Comparison of ENCODE assay signal across 8 cellular contexts in the genomic region with DNA sequence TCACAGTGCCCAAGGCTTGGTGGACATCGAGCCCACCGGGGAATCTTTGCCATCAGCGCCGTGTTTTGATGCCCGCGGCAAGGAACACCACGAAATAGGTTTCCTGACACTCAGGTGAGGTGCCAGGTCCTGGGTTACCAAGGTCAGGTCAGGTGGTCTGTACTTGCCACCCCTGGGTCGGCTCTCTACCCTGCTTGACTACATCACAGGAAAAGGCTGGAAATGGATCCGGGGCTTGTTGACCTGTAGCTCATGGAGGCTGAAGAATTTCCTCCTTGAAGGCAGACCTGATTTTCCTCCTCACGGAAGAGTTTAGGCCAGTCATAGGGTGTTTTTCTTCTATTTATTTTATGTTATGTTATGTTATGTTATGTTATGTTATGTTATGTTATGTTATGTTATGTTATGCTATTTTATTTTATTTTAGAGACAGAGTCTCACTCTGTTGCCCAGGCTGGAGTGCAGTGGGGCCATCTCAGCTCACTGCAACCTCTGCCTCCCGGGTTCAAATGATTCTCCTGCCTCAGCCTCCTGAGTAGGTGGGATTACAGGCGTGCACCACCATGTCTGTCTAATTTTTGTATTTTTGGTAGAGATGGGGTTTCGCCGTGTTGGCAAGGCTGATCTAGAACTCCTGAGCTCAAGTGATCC. TPM values are rescaled to one million over a fixed set of nuclear protein-coding genes. Genes with fewer than 3 reads are reported as not detected.
DNase-seq lines count a peak whose midpoint lies in the region; ATAC-seq and TF ChIP-seq lines count a peak whose summit lies in the region.
"Not testable (repeated sequence)": the region's sequence is repeated elsewhere in the genome, so short reads cannot be mapped to it uniquely, and the experiment has no call there.

No MANE protein-coding gene starts in this region.

- WGBS in GM23248 (ENCODE audit: low coverage in 1 of 2, low lambda C conversion rate in 2 of 2, missing lambda C conversion rate in 2 of 2), 2 experiments = 49 to 52% methylated on average over 14 of the region's 14 CpGs
- WGBS in mammary epithelial cell (ENCODE audit: low coverage, missing lambda C conversion rate) = 27% methylated on average over 14 of the region's 14 CpGs
- 40 to 41% (median 40%) methylated on average over 14 of the region's 14 CpGs for WGBS in psoas muscle, 3 donors

- not testable (repeated sequence) for TF ChIP-seq CTCF in activated B cell treated with CpG ODN at 0.5 μM for 24 hours (IDR thresholded peaks at IDR 0.05); mammary epithelial cell (conservative IDR thresholded peaks at IDR 0.05 in 1 of 2, IDR thresholded peaks at IDR 0.05 in 1 of 2; ENCODE audit: extremely low read depth in 1 of 2, insufficient read depth in 1 of 2, low read depth in 1 of 2, low read length in 2 of 2); foreskin fibroblast (IDR thresholded peaks at IDR 0.05; ENCODE audit: low read depth, low read length); lower lobe of right lung (IDR thresholded peaks at IDR 0.05); psoas muscle (IDR thresholded peaks at IDR 0.05); vagina (IDR thresholded peaks at IDR 0.05)

- peaks cover 24% of the 10 kb centered on the region for H3K4me1 Mint-ChIP-seq in activated B cell treated with CpG ODN at 0.5 μM for 24 hours

- peaks cover 12% of the 10 kb centered on the region for H3K27me3 Mint-ChIP-seq in activated B cell treated with CpG ODN at 0.5 μM for 24 hours

- not testable (repeated sequence) for H3K36me3 Mint-ChIP-seq in activated B cell treated with CpG ODN at 0.5 μM for 24 hours (ENCODE audit: low read depth)

- DNase-seq in GM23248 (peak; percentile 27), NCI-H69 (lab: John Stamatoyannopoulos, UW) (peak; percentile 58), foreskin fibroblast (peak in 1 of 2 donors; percentile 34)
- DNase-seq in activated B cell treated with CpG ODN at 0.5 μM for 24 hours; mammary epithelial cell; lower lobe of right lung; psoas muscle; vagina (ENCODE audit: extremely low spot score in 2 of 2): not testable (repeated sequence)

- intact Hi-C loops in activated B cell treated with CpG ODN at 0.5 μM for 24 hours (cut with micrococcal nuclease) = loop anchor here (1.0 kb wide), 1 partner anchor 30 kb away; a partner anchor contains a TSS
- intact Hi-C loops in mammary epithelial cell (cut with micrococcal nuclease); lower lobe of right lung (cut with DNase I); psoas muscle (cut with DNase I); vagina (cut with DNase I): not testable (repeated sequence)

- H3K36me3 ChIP-seq in GM23248 (ENCODE audit: low read depth); mammary epithelial cell (ENCODE audit: insufficient read depth, low read length); lower lobe of right lung; psoas muscle (ENCODE audit: insufficient read depth in 1 of 2, low read depth in 1 of 2); vagina: not testable (repeated sequence)

- peak overlapping the region; percentile 44 for H3K27ac ChIP-seq in GM23248
- H3K27ac ChIP-seq in mammary epithelial cell (ENCODE audit: insufficient read depth, low read depth, low read length) = not testable (repeated sequence)
- peak overlapping the region; percentile 88 for H3K27ac ChIP-seq in lower lobe of right lung
- peak overlapping the region; percentile 71 for H3K27ac ChIP-seq in psoas muscle
- peak overlapping the region; percentile 84 for H3K27ac ChIP-seq in vagina

- BruUV-seq in mammary epithelial cell (replicated peaks; lab: Mats Ljungman, UMichigan) = TSS peak; percentile 49

- peak overlapping the region; percentile 82 for H3K4me3 Mint-ChIP-seq in activated B cell treated with CpG ODN at 0.5 μM for 24 hours

- in situ Hi-C loops in GM23248 (cut with MboI) = not testable (repeated sequence)
- in situ Hi-C loops in mammary epithelial cell (cut with MboI; ENCODE audit: low sequenced_read_pairs in 2 of 2) = loop anchor here in 1 of 2 donors (5.0 kb wide), 1 partner anchor 50 kb away; no protein-coding TSS in a partner anchor

- not testable (repeated sequence) for H3K9me2 ChIP-seq in GM23248 (ENCODE audit: insufficient read depth)

- H3K4me1 ChIP-seq in GM23248 (ENCODE audit: insufficient read depth); psoas muscle: not testable (repeated sequence)
- peaks cover 18% of the 10 kb centered on the region for H3K4me1 ChIP-seq in mammary epithelial cell (ENCODE audit: insufficient read depth, low read length)
- H3K4me1 ChIP-seq in lower lobe of right lung = peaks cover 17% of the 10 kb centered on the region
- H3K4me1 ChIP-seq in vagina = peaks cover 16% of the 10 kb centered on the region

- TF ChIP-seq POLR2A in vagina (IDR thresholded peaks at IDR 0.05) = not testable (repeated sequence)

- peak overlapping the region; percentile 82 for H3K4me2 ChIP-seq in GM23248 (ENCODE audit: unreplicated experiment)
- peak overlapping the region; percentile 97 for H3K4me2 ChIP-seq in mammary epithelial cell (ENCODE audit: insufficient read depth, low read depth, low read length)

- H3F3A ChIP-seq in GM23248 (ENCODE audit: insufficient read depth) = peaks cover 17% of the 10 kb centered on the region

- H3K9ac ChIP-seq in GM23248 (peak overlapping the region; percentile 83), mammary epithelial cell (ENCODE audit: insufficient read depth, low read length) (peak overlapping the region; percentile 7)

- not testable (repeated sequence) for H3K27me3 ChIP-seq in GM23248 (replicated peaks; ENCODE audit: insufficient read depth); mammary epithelial cell (ENCODE audit: insufficient read depth, low read length); lower lobe of right lung (ENCODE audit: low read depth); vagina
- H3K27me3 ChIP-seq in psoas muscle (ENCODE audit: insufficient read depth in 3 of 3, low read length in 2 of 3) = peaks cover 0 to 38% (median 3%) of the 10 kb centered on the region in 3 donors

- not testable (repeated sequence) for H4K20me1 ChIP-seq in GM23248 (ENCODE audit: insufficient read depth); mammary epithelial cell (ENCODE audit: insufficient read depth, low read length)

- H3K79me2 ChIP-seq in GM23248 (ENCODE audit: insufficient read depth); mammary epithelial cell (ENCODE audit: insufficient read depth, low read length): not testable (repeated sequence)

- H3K9me3 Mint-ChIP-seq in activated B cell treated with CpG ODN at 0.5 μM for 24 hours = not testable (repeated sequence)

- not testable (repeated sequence) for H3K27ac Mint-ChIP-seq in activated B cell treated with CpG ODN at 0.5 μM for 24 hours

- H2AFZ ChIP-seq in GM23248 (peak overlapping the region; percentile 88), mammary epithelial cell (ENCODE audit: low read depth, low read length) (peak overlapping the region; percentile 95)

- CTCF ChIA-PET in activated B cell treated with CpG ODN at 0.5 μM for 24 hours (lab: Charles Lee); mammary epithelial cell (lab: Charles Lee; ENCODE audit: low non-redundant PET): not testable (repeated sequence)

- H3K4me3 ChIP-seq in GM23248 (peak overlapping the region; percentile 74), mammary epithelial cell (replicated peaks in 1 of 3; ENCODE audit: insufficient read depth in 1 of 3, low read depth in 2 of 3, low read length in 3 of 3) (peak overlapping the region; percentile 36 to 62 (median 60)), foreskin fibroblast (ENCODE audit: low read depth in 1 of 2, low read length in 2 of 2) (peak overlapping the region; percentile 60 to 75), lower lobe of right lung (peak overlapping the region; percentile 66), psoas muscle (peak overlapping the region; percentile 68), vagina (peak overlapping the region; percentile 54 to 77)

- ATAC-seq in activated B cell treated with CpG ODN at 0.5 μM for 24 hours (ENCODE audit: low read depth); psoas muscle: not testable (repeated sequence)
- peak; percentile 5 to 16 for ATAC-seq in lower lobe of right lung

- dilution Hi-C loops in mammary epithelial cell (cut with HindIII; ENCODE audit: low sequenced_read_pairs) = not testable (repeated sequence)

- POLR2A ChIA-PET in activated B cell treated with CpG ODN at 0.5 μM for 24 hours (lab: Charles Lee) = interaction anchor here (0.5 to 1.4 kb wide), 3 partner anchors 10 to 681 kb away, joined by 3 to 5 read pairs (median 3); a partner anchor contains a TSS

- H3K9me3 ChIP-seq in GM23248 (ENCODE audit: low read depth); mammary epithelial cell (replicated peaks; ENCODE audit: insufficient read depth, low read length); lower lobe of right lung; psoas muscle; vagina: not testable (repeated sequence)

RNA-seq across cellular contexts. Expression of a gene that starts 4.6 kb away (rescaled TPM):
- 23.9 and 31.4 TPM in 2 replicates for total RNA-seq in GM23248 (2014; rRNA removed; shearing (Covaris generic))
- polyA plus RNA-seq in GM23248 (2016; fragmentation: Nextera tagmentation; extraction: Ambion mirVana) (18.0 and 18.4 TPM in 2 replicates), mammary epithelial cell (25.8 TPM), psoas muscle (1 to 10 TPM; 1.3 to 1.7 (median 1.5) TPM)
- total RNA-seq in activated B cell treated with CpG ODN at 0.5 μM for 24 hours (not detected in 2 replicates), mammary epithelial cell (10 to 100 TPM; 38.5 to 45.5 TPM), lower lobe of right lung (12.6 TPM), psoas muscle (1 to 10 TPM; 1.4 to 3.4 (median 2.7) TPM), vagina (13.5 TPM)
- 15.7 TPM for polyA minus RNA-seq in mammary epithelial cell

RNA-seq across cellular contexts. Expression of a gene that starts 10.2 kb away (rescaled TPM):
- not detected in 2 replicates for total RNA-seq in GM23248 (2014; rRNA removed; shearing (Covaris generic))
- polyA plus RNA-seq in GM23248 (2016; fragmentation: Nextera tagmentation; extraction: Ambion mirVana) (not detected in 2 replicates), mammary epithelial cell (0.52 TPM), psoas muscle (1 to 10 TPM; 2.3 to 4.8 (median 2.3) TPM)
- total RNA-seq in activated B cell treated with CpG ODN at 0.5 μM for 24 hours (1.5 and 2.1 TPM in 2 replicates), mammary epithelial cell (1 to 10 TPM; 1.2 TPM), lower lobe of right lung (28.6 TPM), psoas muscle (10 to 100 TPM in 1 of 4 donors, 1 to 10 TPM in 3; 1.7 to 10.4 (median 2.8) TPM), vagina (13.0 TPM)
- 8.9 TPM for polyA minus RNA-seq in mammary epithelial cell

RNA-seq across cellular contexts. Expression of a gene that starts 29.7 kb away (rescaled TPM):
- total RNA-seq in GM23248 (2014; rRNA removed; shearing (Covaris generic)) = 35.6 and 52.4 TPM in 2 replicates
- polyA plus RNA-seq in GM23248 (2016; fragmentation: Nextera tagmentation; extraction: Ambion mirVana) (41.5 TPM in 2 replicates), mammary epithelial cell (53.1 TPM), psoas muscle (10 to 100 TPM; 64.1 to 80.6 (median 76.2) TPM)
- total RNA-seq in activated B cell treated with CpG ODN at 0.5 μM for 24 hours (28.4 and 31.8 TPM in 2 replicates), mammary epithelial cell (10 to 100 TPM; 22.2 to 43.2 TPM), lower lobe of right lung (22.4 TPM), psoas muscle (10 to 100 TPM; 50.4 to 70.6 (median 59.2) TPM), vagina (33.6 TPM)
- polyA minus RNA-seq in mammary epithelial cell = 15.8 TPM

RNA-seq across cellular contexts. Expression of a gene that starts 47.1 kb away (rescaled TPM):
- total RNA-seq in GM23248 (2014; rRNA removed; shearing (Covaris generic)) = not detected in 2 replicates
- not detected in 2 replicates for polyA plus RNA-seq in GM23248 (2016; fragmentation: Nextera tagmentation; extraction: Ambion mirVana)
- not detected in 2 replicates for total RNA-seq in activated B cell treated with CpG ODN at 0.5 μM for 24 hours
- total RNA-seq in mammary epithelial cell = not detected
- polyA plus RNA-seq in mammary epithelial cell = not detected
- polyA minus RNA-seq in mammary epithelial cell = not detected
- not detected for total RNA-seq in lower lobe of right lung
- total RNA-seq in psoas muscle = not detected
- under 1 TPM in 1 of 3 donors, not detected in 2; 0.04 TPM for polyA plus RNA-seq in psoas muscle
- 0.74 TPM for total RNA-seq in vagina

RNA-seq across cellular contexts. Expression of a gene that starts 58.7 kb away (rescaled TPM):
- not detected in 2 replicates for total RNA-seq in GM23248 (2014; rRNA removed; shearing (Covaris generic))
- polyA plus RNA-seq in GM23248 (2016; fragmentation: Nextera tagmentation; extraction: Ambion mirVana) (not detected in 2 replicates), mammary epithelial cell (not detected), psoas muscle (not detected)
- total RNA-seq in activated B cell treated with CpG ODN at 0.5 μM for 24 hours (not detected in 2 replicates), mammary epithelial cell (under 1 TPM in 1 of 2 donors, not detected in 1; 0.28 TPM), lower lobe of right lung (not detected), psoas muscle (not detected), vagina (not detected)
- polyA minus RNA-seq in mammary epithelial cell = not detected
